In the genomic region with DNA sequence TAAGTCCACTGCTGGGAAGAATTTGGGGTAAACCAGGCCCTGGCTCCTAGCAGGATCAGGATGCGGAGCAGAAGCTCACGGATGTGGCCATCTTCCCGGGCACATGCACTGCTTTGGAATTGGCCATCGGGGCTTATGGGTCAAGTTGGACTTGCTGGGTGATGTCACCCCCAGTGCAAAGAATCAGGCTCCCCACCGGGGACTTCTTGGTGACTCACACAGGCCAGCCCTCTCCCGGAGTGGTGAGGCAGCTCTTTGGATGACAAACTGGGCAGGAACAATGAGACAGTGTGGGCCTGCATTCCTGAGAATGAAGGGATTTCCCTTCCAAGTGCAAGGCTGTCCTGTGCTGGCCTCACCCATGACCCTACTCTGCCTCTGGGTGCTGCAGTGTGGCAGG, we compare ENCODE assay signal across 9 cellular contexts.
DNase-seq lines count a peak whose midpoint lies in the region; ATAC-seq, FAIRE-seq and TF ChIP-seq lines count a peak whose summit lies in the region.
"Had no signal": no experiment of that assay in that cellular context is flagged by ENCODE, and none has a peak within 500 bp of the region (broad histone marks: within the 10 kb centered on the region; RNA-seq: fewer than 3 reads in every experiment).

No MANE protein-coding gene starts in this region.

- H3K36me3 ChIP-seq in heart right ventricle: no peaks in the 10 kb centered on the region
- no peaks in the 10 kb centered on the region for H3K36me3 ChIP-seq in CD8-positive, alpha-beta T cell (ENCODE audit: insufficient read depth, low read length)

- peak; percentile 39; the same call in 1 of the 2 replicates for TF ChIP-seq POLR2A in H54 (IDR thresholded peaks at IDR 0.05; ENCODE audit: low read depth, low read length)

- no peak; the same call in 1 of the 2 replicates for ATAC-seq in WTC11
- peak; percentile 12 to 75 (median 42) for ATAC-seq in heart right ventricle
- ATAC-seq in CD8-positive, alpha-beta T cell: no peak
- ATAC-seq in GM18858 (IDR thresholded peaks at IDR 0.05; ENCODE audit: unreplicated experiment): no peak

- peak; percentile 93 for DNase-seq in H54 (ENCODE audit: insufficient read length, low spot score)
- no peak for DNase-seq in WTC11 (ENCODE audit: low spot score)
- DNase-seq in heart right ventricle: no peak
- DNase-seq in smooth muscle cell of the brain vasculature (ENCODE audit: low read depth, low spot score): peak; percentile 29
- DNase-seq in CD8-positive, alpha-beta T cell: no peak
- no peak for DNase-seq in hippocampal formation (lab: John Stamatoyannopoulos, UW)
- no peak for DNase-seq in stimulated activated CD4-positive, alpha-beta T cell treated with anti-CD3 and anti-CD28 coated beads, Interleukin-2, amount 100 ng/mL, for 24 hours

- peaks cover 0 to 8% (median 0%) of the 10 kb centered on the region in 11 donors for H3K9me3 ChIP-seq in heart right ventricle
- H3K9me3 ChIP-seq in CD8-positive, alpha-beta T cell (ENCODE audit: low read length): no peaks in the 10 kb centered on the region

- TF ChIP-seq CTCF in WTC11 (IDR thresholded peaks at IDR 0.05): no peak
- TF ChIP-seq CTCF in heart right ventricle (IDR thresholded peaks at IDR 0.05): no peak
- TF ChIP-seq CTCF in CD8-positive, alpha-beta T cell (IDR thresholded peaks at IDR 0.05): no peak

- H3K27ac ChIP-seq in heart right ventricle: peak overlapping the region in 1 of 10 donors; percentile 34
- H3K27ac ChIP-seq in CD8-positive, alpha-beta T cell (ENCODE audit: low read depth, low read length): no peak overlapping the region

- H3K9me3 Mint-ChIP-seq in WTC11: peaks cover 5% of the 10 kb centered on the region
- peaks cover 4% of the 10 kb centered on the region for H3K9me3 Mint-ChIP-seq in CD8-positive, alpha-beta T cell
- H3K9me3 Mint-ChIP-seq: neural crest cell had no signal

- no peak overlapping the region for H3K4me3 Mint-ChIP-seq in WTC11
- no peak overlapping the region for H3K4me3 Mint-ChIP-seq in CD8-positive, alpha-beta T cell
- H3K4me3 Mint-ChIP-seq: neural crest cell had no signal

- POLR2A ChIA-PET in WTC11 (lab: Charles Lee): no interaction called here
- POLR2A ChIA-PET in CD8-positive, alpha-beta T cell (lab: Charles Lee): no interaction called here

- no peak overlapping the region for H3K27ac Mint-ChIP-seq in WTC11
- H3K27ac Mint-ChIP-seq in CD8-positive, alpha-beta T cell: no peak overlapping the region

- 62 to 70% methylated on average over 6 of the region's 6 CpGs for WGBS in heart right ventricle, 2 donors

- H3K27me3 ChIP-seq in heart right ventricle: peaks cover 0 to 14% (median 0%) of the 10 kb centered on the region in 7 donors
- H3K27me3 ChIP-seq in CD8-positive, alpha-beta T cell (ENCODE audit: insufficient read depth, low read length): no peaks in the 10 kb centered on the region

- FAIRE-seq in H54 (lab: Jason Lieb, UNC): peak; percentile 57

- CTCF ChIA-PET in WTC11 (lab: Charles Lee): interaction anchor here (0.7 to 3.3 kb wide), 18 partner anchors 9 to 247 kb away, joined by 3 to 24 read pairs (median 6); no protein-coding TSS in a partner anchor
- CTCF ChIA-PET in CD8-positive, alpha-beta T cell (lab: Charles Lee): no interaction called here

- peaks cover 12% of the 10 kb centered on the region for H3K4me1 Mint-ChIP-seq in WTC11
- no peaks in the 10 kb centered on the region for H3K4me1 Mint-ChIP-seq in CD8-positive, alpha-beta T cell (ENCODE audit: low read depth)

- no peak overlapping the region for H3K4me3 ChIP-seq in heart right ventricle
- no peak overlapping the region for H3K4me3 ChIP-seq in CD8-positive, alpha-beta T cell (ENCODE audit: low read depth, low read length)

- peaks cover 0 to 19% (median 7%) of the 10 kb centered on the region in 9 donors for H3K4me1 ChIP-seq in heart right ventricle
- H3K4me1 ChIP-seq in CD8-positive, alpha-beta T cell (ENCODE audit: insufficient read depth, low read length): no peaks in the 10 kb centered on the region

- no peaks in the 10 kb centered on the region for H3K36me3 Mint-ChIP-seq in WTC11
- no peaks in the 10 kb centered on the region for H3K36me3 Mint-ChIP-seq in CD8-positive, alpha-beta T cell

- intact Hi-C loops in heart right ventricle (cut with DNase I): loop anchor here in 1 of 10 donors (10.0 kb wide), 1 partner anchor 125 kb away; the partner anchor contains the start of gene ANO1
- intact Hi-C loops in CD8-positive, alpha-beta T cell (cut with DNase I, micrococcal nuclease): no loop called here

- H3K27me3 Mint-ChIP-seq in WTC11 (ENCODE audit: low read depth): no peaks in the 10 kb centered on the region
- peaks cover 4% of the 10 kb centered on the region for H3K27me3 Mint-ChIP-seq in CD8-positive, alpha-beta T cell (ENCODE audit: low read depth)

TF ChIP-seq in WTC11, 78 proteins besides CTCF, POLR2A, EP300 and RAD21:
- TF ChIP-seq, protein P1, sequence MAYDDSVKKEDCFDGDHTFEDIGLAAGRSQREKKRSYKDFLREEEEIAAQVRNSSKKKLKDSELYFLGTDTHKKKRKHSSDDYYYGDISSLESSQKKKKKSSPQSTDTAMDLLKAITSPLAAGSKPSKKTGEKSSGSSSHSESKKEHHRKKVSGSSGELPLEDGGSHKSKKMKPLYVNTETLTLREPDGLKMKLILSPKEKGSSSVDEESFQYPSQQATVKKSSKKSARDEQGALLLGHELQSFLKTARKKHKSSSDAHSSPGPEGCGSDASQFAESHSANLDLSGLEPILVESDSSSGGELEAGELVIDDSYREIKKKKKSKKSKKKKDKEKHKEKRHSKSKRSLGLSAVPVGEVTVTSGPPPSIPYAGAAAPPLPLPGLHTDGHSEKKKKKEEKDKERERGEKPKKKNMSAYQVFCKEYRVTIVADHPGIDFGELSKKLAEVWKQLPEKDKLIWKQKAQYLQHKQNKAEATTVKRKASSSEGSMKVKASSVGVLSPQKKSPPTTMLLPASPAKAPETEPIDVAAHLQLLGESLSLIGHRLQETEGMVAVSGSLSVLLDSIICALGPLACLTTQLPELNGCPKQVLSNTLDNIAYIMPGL (CRISPR knock-in tag; IDR thresholded peaks at IDR 0.05): no peak
- TF ChIP-seq ZNF423 (CRISPR knock-in tag; IDR thresholded peaks at IDR 0.05): peak; percentile 28; the same call in 1 of the 2 replicates

Comparison
In these comparisons a context has a peak if more than half of its experiments do, and no peak if none do; other contexts are left out.
1. DNase-seq: peak in H54 (single experiment) and smooth muscle cell of the brain vasculature (single experiment); none in WTC11 (single experiment), heart right ventricle (0 of 2), CD8-positive, alpha-beta T cell (0 of 7), hippocampal formation (0 of 2) and stimulated activated CD4-positive, alpha-beta T cell treated with anti-CD3 and anti-CD28 coated beads, Interleukin-2, amount 100 ng/mL, for 24 hours (0 of 2).
2. ATAC-seq: peak in heart right ventricle (8 of 8); none in WTC11 (single experiment), CD8-positive, alpha-beta T cell (single experiment) and GM18858 (single experiment).